1 cellular context compared by ENCODE assay signal in genomic region chr2:206219957-206220356, GRCh38.
TF ChIP-seq lines count a peak whose summit lies in the region.

No MANE protein-coding gene starts in this region.

TF ChIP-seq in GM12878, 131 proteins besides CTCF, POLR2A, EP300 and RAD21:
- no peak for TF ChIP-seq JUNB (IDR thresholded peaks at IDR 0.05)
- no peak for TF ChIP-seq PBX3 (IDR thresholded peaks at IDR 0.05; ENCODE audit: insufficient replicate concordance, low read depth, low read length)
- no peak for TF ChIP-seq POLR2AphosphoS2 (IDR thresholded peaks at IDR 0.05; ENCODE audit: low read depth, low read length)
- no peak for TF ChIP-seq SPI1 (IDR thresholded peaks at IDR 0.05; ENCODE audit: borderline replicate concordance, insufficient read depth, low read depth, low read length)
- TF ChIP-seq ELK1 (IDR thresholded peaks at IDR 0.05; ENCODE audit: low read depth, low read length) = no peak
- TF ChIP-seq HDAC6 (IDR thresholded peaks at IDR 0.05; ENCODE audit: unreplicated experiment) = no peak
- TF ChIP-seq NBN (IDR thresholded peaks at IDR 0.05) = no peak
- TF ChIP-seq PRDM15 (CRISPR knock-in tag; IDR thresholded peaks at IDR 0.05) = no peak
- no peak for TF ChIP-seq LARP7 (IDR thresholded peaks at IDR 0.05)
TF ChIP-seq in GM12878: peak in this region for 0.
